Comparison of ENCODE assay signal across 8 cellular contexts in genomic region chr19:3544742-3545668, GRCh38. TPM values are rescaled to one million over a fixed set of nuclear protein-coding genes. Genes with fewer than 3 reads are reported as not detected.
DNase-seq lines count a peak whose midpoint lies in the region; ATAC-seq and TF ChIP-seq lines count a peak whose summit lies in the region.

No MANE protein-coding gene starts in this region.

- H3K4me1 Mint-ChIP-seq in activated T-helper 17 cell treated with anti-CD3 and anti-CD28 coated beads, Interleukin-2, amount 50 U/mL, for 72 hours: peaks cover 5% of the 10 kb centered on the region
- no peaks in the 10 kb centered on the region for H3K4me1 Mint-ChIP-seq in neural progenitor cell

- H3K9me3 Mint-ChIP-seq in activated T-helper 17 cell treated with anti-CD3 and anti-CD28 coated beads, Interleukin-2, amount 50 U/mL, for 72 hours: no peaks in the 10 kb centered on the region
- H3K9me3 Mint-ChIP-seq in neural progenitor cell: no peaks in the 10 kb centered on the region

- no peak overlapping the region for H3K9ac ChIP-seq in neural progenitor cell

- TF ChIP-seq POLR2A in Peyer's patch (IDR thresholded peaks at IDR 0.05): no peak
- TF ChIP-seq POLR2A in stomach (IDR thresholded peaks at IDR 0.05): no peak

- H4K20me1 ChIP-seq in neural progenitor cell (ENCODE audit: low read depth): peaks cover 32% of the 10 kb centered on the region

- DNase-seq in SHP77 (lab: John Stamatoyannopoulos, UW): peak; percentile 12 to 20
- no peak for DNase-seq in SHP77 treated with DMSO at 0.1 percent for 48 hours (lab: John Stamatoyannopoulos, UW)
- DNase-seq in Peyer's patch: peak; percentile 63 to 88 (median 86)
- peak; percentile 53 for DNase-seq in fibroblast of mammary gland (ENCODE audit: low read depth)
- DNase-seq in neural progenitor cell (ENCODE audit: low spot score): peak; percentile 60
- DNase-seq in stomach: peak; percentile 82
- DNase-seq in DMS79 treated with DMSO at 0.1 percent for 48 hours (lab: John Stamatoyannopoulos, UW): no peak

- H3K4me3 ChIP-seq in Peyer's patch (no peak overlapping the region), fibroblast of mammary gland (ENCODE audit: control insufficient read depth, low read depth, low read length) (no peak overlapping the region), neural progenitor cell (no peak overlapping the region), stomach (no peak overlapping the region)

- TF ChIP-seq EP300 in stomach (IDR thresholded peaks at IDR 0.05): no peak

- no peaks in the 10 kb centered on the region for H3K27me3 Mint-ChIP-seq in activated T-helper 17 cell treated with anti-CD3 and anti-CD28 coated beads, Interleukin-2, amount 50 U/mL, for 72 hours
- H3K27me3 Mint-ChIP-seq in neural progenitor cell (ENCODE audit: insufficient read depth, low read depth): peaks cover 12% of the 10 kb centered on the region

- H3K27me3 ChIP-seq in Peyer's patch (no peaks in the 10 kb centered on the region), neural progenitor cell (no peaks in the 10 kb centered on the region), stomach (no peaks in the 10 kb centered on the region)

- H3K36me3 ChIP-seq in Peyer's patch (peaks cover 0 to 35% (median 0%) of the 10 kb centered on the region in 3 donors), neural progenitor cell (no peaks in the 10 kb centered on the region), stomach (peaks cover 8 to 62% (median 53%) of the 10 kb centered on the region in 4 donors)

- H3K27ac ChIP-seq in Peyer's patch (no peak overlapping the region), neural progenitor cell (no peak overlapping the region), stomach (no peak overlapping the region)

- 43 to 67% (median 49%) methylated on average over 16 to 30 of the region's 30 CpGs for WGBS in stomach, 5 donors

- H3K4me2 ChIP-seq in neural progenitor cell: no peak overlapping the region

- ATAC-seq in activated T-helper 17 cell treated with anti-CD3 and anti-CD28 coated beads, Interleukin-2, amount 50 U/mL, for 72 hours (replicated peaks): peak; percentile 78

- no peak overlapping the region for H2AFZ ChIP-seq in neural progenitor cell (replicated peaks)

- peaks cover 18% of the 10 kb centered on the region for H3K36me3 Mint-ChIP-seq in activated T-helper 17 cell treated with anti-CD3 and anti-CD28 coated beads, Interleukin-2, amount 50 U/mL, for 72 hours (ENCODE audit: low read depth)
- no peaks in the 10 kb centered on the region for H3K36me3 Mint-ChIP-seq in neural progenitor cell

- H3K9me3 ChIP-seq in Peyer's patch (no peaks in the 10 kb centered on the region), neural progenitor cell (ENCODE audit: low read depth) (no peaks in the 10 kb centered on the region), stomach (no peaks in the 10 kb centered on the region)

- peak; percentile 88 to 95 (median 91) for TF ChIP-seq CTCF in Peyer's patch (IDR thresholded peaks at IDR 0.05)
- peak; percentile 87 for TF ChIP-seq CTCF in fibroblast of mammary gland (conservative IDR thresholded peaks at IDR 0.05; ENCODE audit: control insufficient read depth, insufficient read depth, low read depth, low read length)
- TF ChIP-seq CTCF in neural progenitor cell (IDR thresholded peaks at IDR 0.05): peak; percentile 92
- peak in 6 of 7 experiments; percentile 74 to 96 (median 94) for TF ChIP-seq CTCF in stomach (IDR thresholded peaks at IDR 0.05)

- peak overlapping the region; percentile 13 for H3K4me3 Mint-ChIP-seq in activated T-helper 17 cell treated with anti-CD3 and anti-CD28 coated beads, Interleukin-2, amount 50 U/mL, for 72 hours
- peak overlapping the region; percentile 53 for H3K4me3 Mint-ChIP-seq in neural progenitor cell

- intact Hi-C loops in stomach (cut with DNase I; ENCODE audit: low total_unique reads): loop anchor here (10.0 kb wide), 1 partner anchor 70 kb away; no protein-coding TSS in a partner anchor

- no peaks in the 10 kb centered on the region for H3K79me2 ChIP-seq in neural progenitor cell (ENCODE audit: low read depth)

- peaks cover 5% of the 10 kb centered on the region for H3F3A ChIP-seq in neural progenitor cell (ENCODE audit: low read depth)

- H3K4me1 ChIP-seq in Peyer's patch (no peaks in the 10 kb centered on the region), neural progenitor cell (no peaks in the 10 kb centered on the region), stomach (peaks cover 8 to 36% (median 21%) of the 10 kb centered on the region in 4 donors)

- peak overlapping the region; percentile 85 for H3K27ac Mint-ChIP-seq in activated T-helper 17 cell treated with anti-CD3 and anti-CD28 coated beads, Interleukin-2, amount 50 U/mL, for 72 hours
- H3K27ac Mint-ChIP-seq in neural progenitor cell: no peak overlapping the region

RNA-seq across cellular contexts. Expression of gene TEKTIP1, which starts 6.0 kb away (rescaled TPM):
- total RNA-seq in Peyer's patch: 10 to 100 TPM in 1 of 4 donors, 1 to 10 TPM in 2, not detected in 1; 1.8 to 11.1 (median 2.4) TPM
- 1 to 10 TPM; 2.1 to 4.0 TPM for total RNA-seq in activated T-helper 17 cell treated with anti-CD3 and anti-CD28 coated beads, Interleukin-2, amount 50 U/mL, for 72 hours
- total RNA-seq in neural progenitor cell (ENCODE audit: low replicate concordance): not detected in 2 replicates
- not detected for total RNA-seq in stomach
- polyA plus RNA-seq in stomach: under 1 TPM in 2 of 3 donors, not detected in 1; 0.28 to 1.00 TPM

RNA-seq across cellular contexts. Expression of gene MFSD12, which starts 12.4 kb away (rescaled TPM):
- total RNA-seq in Peyer's patch: 100 to 1,000 TPM in 2 of 4 donors, 10 to 100 TPM in 2; 76.5 to 146 (median 104) TPM
- 10 to 100 TPM; 38.3 to 64.1 TPM for total RNA-seq in activated T-helper 17 cell treated with anti-CD3 and anti-CD28 coated beads, Interleukin-2, amount 50 U/mL, for 72 hours
- 34.1 and 47.6 TPM in 2 replicates for total RNA-seq in neural progenitor cell (ENCODE audit: low replicate concordance)
- 10 to 100 TPM in 4 of 5 donors, under 1 TPM in 1; 0.58 to 96.4 (median 62.5) TPM for total RNA-seq in stomach
- polyA plus RNA-seq in stomach: 10 to 100 TPM in 2 of 3 donors, 1 to 10 TPM in 1; 8.2 to 35.6 (median 34.1) TPM

RNA-seq across cellular contexts. Expression of gene HMG20B, which starts 27.7 kb away (rescaled TPM):
- 100 to 1,000 TPM in 2 of 4 donors, 10 to 100 TPM in 2; 70.4 to 236 (median 117) TPM for total RNA-seq in Peyer's patch
- 10 to 100 TPM; 40.0 to 52.3 TPM for total RNA-seq in activated T-helper 17 cell treated with anti-CD3 and anti-CD28 coated beads, Interleukin-2, amount 50 U/mL, for 72 hours
- 51.4 and 135 TPM in 2 replicates for total RNA-seq in neural progenitor cell (ENCODE audit: low replicate concordance)
- total RNA-seq in stomach: 100 to 1,000 TPM in 3 of 5 donors, 10 to 100 TPM in 2; 39.8 to 638 (median 160) TPM
- 100 to 1,000 TPM in 1 of 3 donors, 10 to 100 TPM in 2; 79.5 to 103 (median 80.6) TPM for polyA plus RNA-seq in stomach

RNA-seq across cellular contexts. Expression of gene FZR1, which starts 38.9 kb away (rescaled TPM):
- total RNA-seq in Peyer's patch (10 to 100 TPM; 24.8 to 75.1 (median 38.7) TPM), neural progenitor cell (ENCODE audit: low replicate concordance) (16.4 and 56.1 TPM in 2 replicates), stomach (100 to 1,000 TPM in 1 of 5 donors, 10 to 100 TPM in 3, 1 to 10 TPM in 1; 9.4 to 113 (median 31.9) TPM)
- total RNA-seq in activated T-helper 17 cell treated with anti-CD3 and anti-CD28 coated beads, Interleukin-2, amount 50 U/mL, for 72 hours: 10 to 100 TPM; 51.5 to 64.3 TPM
- polyA plus RNA-seq in stomach: 10 to 100 TPM; 10.5 to 17.2 (median 13.9) TPM

RNA-seq across cellular contexts. Expression of gene GIPC3, which starts 40.3 kb away (rescaled TPM):
- total RNA-seq in Peyer's patch (1 to 10 TPM in 2 of 4 donors, under 1 TPM in 2; 0.13 to 5.8 (median 0.70) TPM), neural progenitor cell (ENCODE audit: low replicate concordance) (0.09 TPM in 1 of 2 replicates, not detected in the other), stomach (1 to 10 TPM in 1 of 5 donors, not detected in 4; 2.9 TPM)
- total RNA-seq in activated T-helper 17 cell treated with anti-CD3 and anti-CD28 coated beads, Interleukin-2, amount 50 U/mL, for 72 hours: under 1 TPM; 0.32 to 0.42 TPM
- 1 to 10 TPM in 2 of 3 donors, under 1 TPM in 1; 0.75 to 2.0 (median 1.1) TPM for polyA plus RNA-seq in stomach

Comparison
In these comparisons a context has a peak if more than half of its experiments do, and no peak if none do; other contexts are left out.
1. DNase-seq: peak in SHP77 (2 of 2), Peyer's patch (3 of 3), fibroblast of mammary gland (single experiment), neural progenitor cell (single experiment) and stomach (single experiment); none in SHP77 treated with DMSO at 0.1 percent for 48 hours (single experiment) and DMS79 treated with DMSO at 0.1 percent for 48 hours (single experiment).
2. Peak in every context shown above with its lines, with median percentiles within 50 percentile points of each other: CTCF ChIP-seq.